11 cellular contexts compared by ENCODE assay signal in the genomic region with DNA sequence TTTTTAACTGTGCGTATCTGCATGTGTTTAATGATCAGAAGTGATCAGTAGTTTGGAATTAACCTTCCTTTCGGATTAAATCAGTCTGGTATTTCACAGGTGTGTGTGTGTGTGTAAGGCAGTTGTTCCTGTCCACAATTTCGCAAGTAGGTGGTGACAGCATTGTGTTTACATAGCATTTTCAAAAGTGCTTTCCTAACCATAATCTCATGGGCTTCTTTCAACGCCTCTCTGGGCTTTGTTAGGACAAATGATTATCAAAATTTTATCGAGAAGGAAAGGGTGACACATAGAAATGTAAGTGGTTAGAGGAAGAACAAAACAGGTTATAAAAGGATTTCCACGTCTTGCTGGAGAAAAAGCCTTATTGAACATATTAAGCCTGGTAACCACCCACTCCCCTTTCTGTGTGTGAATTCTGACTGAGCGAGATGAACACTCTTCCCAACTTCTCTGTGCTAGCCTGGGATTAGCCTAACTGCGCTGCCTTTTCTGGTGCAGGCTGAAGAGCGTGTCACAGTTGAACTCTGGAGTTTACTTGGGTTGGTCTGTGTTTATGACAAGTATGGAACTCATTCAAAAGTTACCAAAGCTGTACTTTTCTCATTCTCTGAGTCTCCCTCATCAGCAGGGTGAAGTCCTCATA.
DNase-seq lines count a peak whose midpoint lies in the region; ATAC-seq and TF ChIP-seq lines count a peak whose summit lies in the region.
"Had no signal": no experiment of that assay in that cellular context is flagged by ENCODE, and none has a peak within 500 bp of the region (broad histone marks: within the 10 kb centered on the region; RNA-seq: fewer than 3 reads in every experiment).

No MANE protein-coding gene starts in this region.

- DNase-seq in activated CD8-positive, alpha-beta memory T cell treated with anti-CD3 and anti-CD28 coated beads for 24 hours = peak; percentile 9
- DNase-seq in activated CD8-positive, alpha-beta memory T cell treated with anti-CD3 and anti-CD28 coated beads, Interleukin-2, amount 50 U/mL, for 48 hours = no peak
- DNase-seq in coronary artery (ENCODE audit: low spot score) (no peak), mesothelial cell of epicardium (ENCODE audit: low spot score in 2 of 2, unreplicated experiment in 2 of 2) (no peak), upper lobe of left lung (no peak), NCI-H2196 treated with DMSO at 0.1 percent for 48 hours (lab: John Stamatoyannopoulos, UW; ENCODE audit: unreplicated experiment) (no peak)
- DNase-seq: activated T-cell treated with anti-CD3 and anti-CD28 coated beads, Interleukin-2, amount 50 U/mL, for 1 hour; caudate nucleus; foreskin melanocyte had no signal

- peaks cover 31 to 40% (median 36%) of the 10 kb centered on the region in 4 donors for H3K4me1 ChIP-seq in upper lobe of left lung

- H3K27me3 ChIP-seq in upper lobe of left lung = no peaks in the 10 kb centered on the region

- no peaks in the 10 kb centered on the region for H3K27me3 Mint-ChIP-seq in mesothelial cell of epicardium (ENCODE audit: low read depth)

- no peaks in the 10 kb centered on the region for H3K9me3 ChIP-seq in upper lobe of left lung

- ATAC-seq in upper lobe of left lung (ENCODE audit: low FRiP score in 2 of 2) (no peak), GM19455 (IDR thresholded peaks at IDR 0.05; ENCODE audit: unreplicated experiment) (no peak), GM18520 (IDR thresholded peaks at IDR 0.05; ENCODE audit: unreplicated experiment) (no peak)

- H3K4me3 Mint-ChIP-seq in mesothelial cell of epicardium = no peak overlapping the region

- TF ChIP-seq CTCF in coronary artery (IDR thresholded peaks at IDR 0.05) = no peak
- no peak for TF ChIP-seq CTCF in mesothelial cell of epicardium (IDR thresholded peaks at IDR 0.05; ENCODE audit: unreplicated experiment)
- TF ChIP-seq CTCF in upper lobe of left lung (IDR thresholded peaks at IDR 0.05) = no peak

- WGBS in upper lobe of left lung, 2 donors = 56 to 67% methylated on average over 9 of the region's 9 CpGs

- no peak for TF ChIP-seq POLR2A in upper lobe of left lung (IDR thresholded peaks at IDR 0.05)

- no peaks in the 10 kb centered on the region for H3K9me3 Mint-ChIP-seq in mesothelial cell of epicardium

- TF ChIP-seq EP300 in upper lobe of left lung (IDR thresholded peaks at IDR 0.05) = no peak

- peaks cover 44% of the 10 kb centered on the region for H3K4me1 Mint-ChIP-seq in mesothelial cell of epicardium

- H3K27ac ChIP-seq in coronary artery (peak overlapping the region; percentile 34 to 75), upper lobe of left lung (peak overlapping the region; percentile 50 to 79 (median 74))

- no peaks in the 10 kb centered on the region for H3K36me3 ChIP-seq in upper lobe of left lung

- H3K36me3 Mint-ChIP-seq in mesothelial cell of epicardium = no peaks in the 10 kb centered on the region

- H3K27ac Mint-ChIP-seq in mesothelial cell of epicardium = peak overlapping the region; percentile 56

- H3K4me3 ChIP-seq in coronary artery (no peak overlapping the region), upper lobe of left lung (no peak overlapping the region)
